Comparison of ENCODE assay signal across 18 cellular contexts in genomic region chr4:3413675-3414420, GRCh38. TPM values are rescaled to one million over a fixed set of nuclear protein-coding genes. Genes with fewer than 3 reads are reported as not detected.
A peak's percentile ranks its signal among the peaks of the same experiment; 100 is the strongest.
DNase-seq lines count a peak whose midpoint lies in the region; ATAC-seq and TF ChIP-seq lines count a peak whose summit lies in the region.
"Had no signal": no experiment of that assay in that cellular context is flagged by ENCODE, and none has a peak within 500 bp of the region (broad histone marks: within the 10 kb centered on the region; RNA-seq: fewer than 3 reads in every experiment).

No MANE protein-coding gene starts in this region.

- no peak overlapping the region for H3K4me2 ChIP-seq in MM.1S (ENCODE audit: low read depth, low read length)

- no peaks in the 10 kb centered on the region for H3K79me2 ChIP-seq in MM.1S (ENCODE audit: low read length)

- H2AFZ ChIP-seq in MM.1S (ENCODE audit: low read length) = no peak overlapping the region

- H3K9me2 ChIP-seq in MM.1S (replicated peaks; ENCODE audit: insufficient read depth, low read length) = no peaks in the 10 kb centered on the region

- H3K27me3 ChIP-seq in dorsolateral prefrontal cortex (no peaks in the 10 kb centered on the region), suprapubic skin (no peaks in the 10 kb centered on the region), MM.1S (replicated peaks; ENCODE audit: insufficient read depth, low read length) (no peaks in the 10 kb centered on the region)
- H3K27me3 ChIP-seq: esophagus squamous epithelium had no signal

- no peak for ATAC-seq in HG03095 (IDR thresholded peaks at IDR 0.05; ENCODE audit: unreplicated experiment)
- ATAC-seq: effector memory CD8-positive, alpha-beta T cell; T-cell had no signal

- intact Hi-C loops in activated naive CD4-positive, alpha-beta T cell treated with anti-CD3 and anti-CD28 coated beads for 36 hours (cut with micrococcal nuclease) = no loop called here
- intact Hi-C loops in dorsolateral prefrontal cortex (cut with DNase I) = no loop called here

- no peak overlapping the region for H3K27ac Mint-ChIP-seq in activated naive CD4-positive, alpha-beta T cell treated with anti-CD3 and anti-CD28 coated beads for 36 hours
- H3K27ac Mint-ChIP-seq: effector memory CD8-positive, alpha-beta T cell; T-cell had no signal

- H3K9me3 Mint-ChIP-seq in activated naive CD4-positive, alpha-beta T cell treated with anti-CD3 and anti-CD28 coated beads for 36 hours = no peaks in the 10 kb centered on the region
- H3K9me3 Mint-ChIP-seq: effector memory CD8-positive, alpha-beta T cell; T-cell had no signal

- peak overlapping the region in 41 of 59 donors; percentile 0 to 54 (median 29) for H3K4me3 ChIP-seq in dorsolateral prefrontal cortex
- no peak overlapping the region for H3K4me3 ChIP-seq in suprapubic skin
- no peak overlapping the region for H3K4me3 ChIP-seq in MM.1S (ENCODE audit: low read length)
- H3K4me3 ChIP-seq: esophagus squamous epithelium had no signal

- H3F3A ChIP-seq in MM.1S (ENCODE audit: insufficient read depth, low read length) = no peaks in the 10 kb centered on the region

- no peak for TF ChIP-seq EP300 in suprapubic skin (IDR thresholded peaks at IDR 0.05)

- no CpG with 5 or more reads among the region's 32 CpGs for WGBS in suprapubic skin

- no peaks in the 10 kb centered on the region for H3K9me3 ChIP-seq in suprapubic skin
- no peaks in the 10 kb centered on the region for H3K9me3 ChIP-seq in MM.1S (replicated peaks; ENCODE audit: insufficient read depth, low read length)
- H3K9me3 ChIP-seq: esophagus squamous epithelium had no signal

- CTCF ChIA-PET in activated naive CD4-positive, alpha-beta T cell treated with anti-CD3 and anti-CD28 coated beads for 36 hours (lab: Charles Lee) = no interaction called here

- TF ChIP-seq CTCF in dorsolateral prefrontal cortex (IDR thresholded peaks at IDR 0.05 in 54 of 56, conservative IDR thresholded peaks at IDR 0.05 in 2 of 56; ENCODE audit: low read depth in 1 of 56, partially characterized antibody in 56 of 56) (no peak), suprapubic skin (IDR thresholded peaks at IDR 0.05) (no peak), MM.1S (IDR thresholded peaks at IDR 0.05; ENCODE audit: low read length) (no peak)

- DNase-seq in activated naive CD4-positive, alpha-beta T cell treated with anti-CD3 and anti-CD28 coated beads, Interleukin-2, amount 50 U/mL, for 16 hours = peak; percentile 8
- DNase-seq in activated naive CD4-positive, alpha-beta T cell treated with anti-CD3 and anti-CD28 coated beads for 36 hours = no peak
- DNase-seq in dorsolateral prefrontal cortex (peak in 6 of 10 donors; percentile 18 to 44 (median 38)), mesenteric fat pad (ENCODE audit: low spot score) (peak; percentile 83), suprapubic skin (ENCODE audit: low spot score in 2 of 2) (peak; percentile 50 to 70), Ammon's horn (ENCODE audit: low spot score) (no peak), MM.1S (no peak)
- DNase-seq: activated CD4-positive, alpha-beta T cell treated with anti-CD3 and anti-CD28 coated beads, Interleukin-2, amount 50 U/mL, for 1 hour; activated CD8-positive, alpha-beta memory T cell treated with anti-CD3 and anti-CD28 coated beads, Interleukin-2, amount 50 U/mL, for 48 hours; Calu3; central memory CD4-positive, alpha-beta T cell; effector memory CD8-positive, alpha-beta T cell; esophagus squamous epithelium; kidney glomerular epithelial cell; NCI-H524; SHP77 had no signal

- no peaks in the 10 kb centered on the region for H3K4me1 Mint-ChIP-seq in activated naive CD4-positive, alpha-beta T cell treated with anti-CD3 and anti-CD28 coated beads for 36 hours (ENCODE audit: low read depth)
- H3K4me1 Mint-ChIP-seq: T-cell had no signal

- H3K27me3 Mint-ChIP-seq in activated naive CD4-positive, alpha-beta T cell treated with anti-CD3 and anti-CD28 coated beads for 36 hours (ENCODE audit: low read depth) = no peaks in the 10 kb centered on the region
- H3K27me3 Mint-ChIP-seq: effector memory CD8-positive, alpha-beta T cell; T-cell had no signal

- H3K36me3 ChIP-seq in suprapubic skin (peaks cover 47% of the 10 kb centered on the region), MM.1S (replicated peaks; ENCODE audit: insufficient read depth, low read length) (no peaks in the 10 kb centered on the region)

- H3K27ac ChIP-seq in dorsolateral prefrontal cortex = peak overlapping the region in 33 of 59 donors; percentile 9 to 76 (median 37)
- no peak overlapping the region for H3K27ac ChIP-seq in suprapubic skin
- H3K27ac ChIP-seq in MM.1S (ENCODE audit: low read length) = no peak overlapping the region
- H3K27ac ChIP-seq: esophagus squamous epithelium had no signal

- no peak for TF ChIP-seq POLR2A in suprapubic skin (IDR thresholded peaks at IDR 0.05)

- H3K4me1 ChIP-seq in suprapubic skin = peaks cover 18% of the 10 kb centered on the region
- no peaks in the 10 kb centered on the region for H3K4me1 ChIP-seq in MM.1S (ENCODE audit: low read length)

- H3K4me3 Mint-ChIP-seq in activated naive CD4-positive, alpha-beta T cell treated with anti-CD3 and anti-CD28 coated beads for 36 hours = no peak overlapping the region
- H3K4me3 Mint-ChIP-seq: effector memory CD8-positive, alpha-beta T cell; T-cell had no signal

- H4K20me1 ChIP-seq in MM.1S (ENCODE audit: insufficient read depth, low read length) = no peaks in the 10 kb centered on the region

- H3K36me3 Mint-ChIP-seq in activated naive CD4-positive, alpha-beta T cell treated with anti-CD3 and anti-CD28 coated beads for 36 hours (ENCODE audit: low read depth) = peaks cover 1% of the 10 kb centered on the region

- H3K9ac ChIP-seq in MM.1S (ENCODE audit: low read length) = no peak overlapping the region

RNA-seq across cellular contexts. Expression of gene HGFAC, which starts 27.9 kb away (rescaled TPM):
- total RNA-seq in activated naive CD4-positive, alpha-beta T cell treated with anti-CD3 and anti-CD28 coated beads for 36 hours = not detected
- 10 to 100 TPM in 5 of 120 experiments, 1 to 10 TPM in 109, under 1 TPM in 6; 0.33 to 18.9 (median 3.4) TPM for total RNA-seq in dorsolateral prefrontal cortex
- total RNA-seq in mesenteric fat pad = not detected
- not detected for total RNA-seq in suprapubic skin
- total RNA-seq: Calu3 had no signal

RNA-seq across cellular contexts. Expression of gene DOK7, which starts 49.3 kb away (rescaled TPM):
- total RNA-seq in activated naive CD4-positive, alpha-beta T cell treated with anti-CD3 and anti-CD28 coated beads for 36 hours = not detected
- 1 to 10 TPM in 56 of 120 experiments, under 1 TPM in 61, not detected in 3; 0.22 to 5.2 (median 0.98) TPM for total RNA-seq in dorsolateral prefrontal cortex
- not detected for total RNA-seq in mesenteric fat pad
- total RNA-seq in suprapubic skin = 10 to 100 TPM in 1 of 4 donors, 1 to 10 TPM in 3; 1.7 to 11.2 (median 2.6) TPM

Comparison
In these comparisons a context has a peak if more than half of its experiments do, and no peak if none do; other contexts are left out.
1. DNase-seq: peak in activated naive CD4-positive, alpha-beta T cell treated with anti-CD3 and anti-CD28 coated beads, Interleukin-2, amount 50 U/mL, for 16 hours (single experiment), dorsolateral prefrontal cortex (6 of 10), mesenteric fat pad (single experiment) and suprapubic skin (2 of 2); none in activated naive CD4-positive, alpha-beta T cell treated with anti-CD3 and anti-CD28 coated beads for 36 hours (single experiment), Ammon's horn (single experiment) and MM.1S (single experiment).
2. H3K27ac ChIP-seq: peak in dorsolateral prefrontal cortex (33 of 59); none in suprapubic skin (single experiment) and MM.1S (single experiment).
3. H3K4me3 ChIP-seq: peak in dorsolateral prefrontal cortex (41 of 59); none in suprapubic skin (single experiment) and MM.1S (single experiment).